18 cellular contexts compared by ENCODE assay signal in the genomic region with DNA sequence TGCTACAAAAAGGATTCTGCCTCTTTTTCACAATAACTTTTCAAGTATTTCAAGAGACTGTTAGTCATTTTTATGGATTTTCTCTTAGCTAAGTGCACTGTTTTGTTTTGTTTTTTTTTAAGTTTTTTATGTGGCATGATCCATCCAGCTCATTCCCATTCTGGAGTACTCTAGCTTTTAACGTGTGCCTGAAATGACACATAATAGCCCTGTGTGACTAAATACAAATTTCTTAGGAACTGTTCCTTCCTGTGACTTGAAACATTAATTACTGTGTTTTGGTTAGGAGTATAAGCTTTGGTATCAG.
DNase-seq lines count a peak whose midpoint lies in the region; ATAC-seq and TF ChIP-seq lines count a peak whose summit lies in the region.
"Had no signal": no experiment of that assay in that cellular context is flagged by ENCODE, and none has a peak within 500 bp of the region (broad histone marks: within the 10 kb centered on the region; RNA-seq: fewer than 3 reads in every experiment).

No MANE protein-coding gene starts in this region.

- H3K4me3 Mint-ChIP-seq in MCF 10A (ENCODE audit: unreplicated experiment): no peak overlapping the region
- peak overlapping the region; percentile 89 for H3K4me3 Mint-ChIP-seq in memory B cell
- no peak overlapping the region for H3K4me3 Mint-ChIP-seq in activated CD8-positive, alpha-beta T cell treated with anti-CD3 and anti-CD28 coated beads for 36 hours
- H3K4me3 Mint-ChIP-seq: activated CD4-positive, alpha-beta T cell treated with anti-CD3 and anti-CD28 coated beads, Interleukin-2, amount 10 ng/mL, durations not matched to agents 7 days and 5 days had no signal

- no peaks in the 10 kb centered on the region for H3K9me2 ChIP-seq in PC-3 (replicated peaks; ENCODE audit: low read length)

- H3K36me3 ChIP-seq in breast epithelium: no peaks in the 10 kb centered on the region
- H3K36me3 ChIP-seq in PC-3 (ENCODE audit: low read depth, low read length): no peaks in the 10 kb centered on the region
- no peaks in the 10 kb centered on the region for H3K36me3 ChIP-seq in tibial artery

- H3K4me3 ChIP-seq in breast epithelium: peak overlapping the region; percentile 28 to 52 (median 30)
- no peak overlapping the region for H3K4me3 ChIP-seq in PC-3 (ENCODE audit: low read length)
- H3K4me3 ChIP-seq in tibial artery: peak overlapping the region; percentile 30 to 39
- H3K4me3 ChIP-seq: A549 had no signal

- DNase-seq in breast epithelium (ENCODE audit: low spot score in 2 of 2) (no peak), MCF 10A (ENCODE audit: unreplicated experiment) (no peak), PC-3 (peak; percentile 6), memory B cell (ENCODE audit: low spot score in 2 of 2) (no peak), tibial artery (no peak)
- DNase-seq in activated CD8-positive, alpha-beta T cell treated with anti-CD3 and anti-CD28 coated beads for 36 hours: no peak
- no peak for DNase-seq in stimulated activated CD8-positive, alpha-beta memory T cell treated with anti-CD3 and anti-CD28 coated beads, Interleukin-4, amount 100 ng/mL, for 48 hours
- DNase-seq: activated CD4-positive, alpha-beta T cell treated with anti-CD3 and anti-CD28 coated beads, Interleukin-2, amount 10 ng/mL, durations not matched to agents 7 days and 5 days; amniotic stem cell; COR-L47; erythroblast; KBM-7; left colon; NCI-H1694; NCI-H748 treated with DMSO at 0.1 percent for 48 hours had no signal

- no TSS peak for BruUV-seq in MCF 10A (replicated peaks; lab: Mats Ljungman, UMichigan)
- no TSS peak for BruUV-seq in PC-3 (replicated peaks; lab: Mats Ljungman, UMichigan)

- H3K27ac ChIP-seq in breast epithelium: peak overlapping the region in 1 of 2 donors; percentile 2
- H3K27ac ChIP-seq in PC-3 (ENCODE audit: low read length): no peak overlapping the region
- H3K27ac ChIP-seq in tibial artery: no peak overlapping the region
- H3K27ac ChIP-seq: A549 had no signal

- H3K79me2 ChIP-seq in PC-3 (ENCODE audit: low read length): 0 out of 2 replicates have a peak, but pooled peaks cover under 1% of the 10 kb centered on the region

- 0 out of 2 replicates have a peak, but pooled peaks have one; percentile 40 for ATAC-seq in PC-3
- no peak for ATAC-seq in memory B cell (ENCODE audit: low read depth)
- ATAC-seq in activated CD8-positive, alpha-beta T cell treated with anti-CD3 and anti-CD28 coated beads for 36 hours: no peak
- ATAC-seq in GM18858 (IDR thresholded peaks at IDR 0.05; ENCODE audit: unreplicated experiment): no peak
- ATAC-seq: A549, HCT116, left colon had no signal

- peaks cover 14% of the 10 kb centered on the region for H3K9me3 Mint-ChIP-seq in MCF 10A (ENCODE audit: unreplicated experiment)
- H3K9me3 Mint-ChIP-seq in memory B cell: peaks cover 4% of the 10 kb centered on the region
- H3K9me3 Mint-ChIP-seq in activated CD8-positive, alpha-beta T cell treated with anti-CD3 and anti-CD28 coated beads for 36 hours: peaks cover 6% of the 10 kb centered on the region

- no peak overlapping the region for H3K27ac Mint-ChIP-seq in MCF 10A (ENCODE audit: low read depth, unreplicated experiment)
- peak overlapping the region; percentile 95 for H3K27ac Mint-ChIP-seq in memory B cell
- H3K27ac Mint-ChIP-seq in activated CD8-positive, alpha-beta T cell treated with anti-CD3 and anti-CD28 coated beads for 36 hours: no peak overlapping the region
- H3K27ac Mint-ChIP-seq: activated CD4-positive, alpha-beta T cell treated with anti-CD3 and anti-CD28 coated beads, Interleukin-2, amount 10 ng/mL, durations not matched to agents 7 days and 5 days had no signal

- H3K9ac ChIP-seq in PC-3 (ENCODE audit: low read length): no peak overlapping the region

- no peaks in the 10 kb centered on the region for H3F3A ChIP-seq in PC-3 (ENCODE audit: low read length, unreplicated experiment)

- H3K9me3 ChIP-seq in breast epithelium (no peaks in the 10 kb centered on the region), PC-3 (ENCODE audit: low read length) (no peaks in the 10 kb centered on the region), tibial artery (no peaks in the 10 kb centered on the region)

- no peaks in the 10 kb centered on the region for H3K27me3 ChIP-seq in breast epithelium
- H3K27me3 ChIP-seq in PC-3 (ENCODE audit: low read length): no peaks in the 10 kb centered on the region
- no peaks in the 10 kb centered on the region for H3K27me3 ChIP-seq in tibial artery

- H3K27me3 Mint-ChIP-seq in MCF 10A (ENCODE audit: insufficient read depth, unreplicated experiment): no peaks in the 10 kb centered on the region
- no peaks in the 10 kb centered on the region for H3K27me3 Mint-ChIP-seq in memory B cell
- no peaks in the 10 kb centered on the region for H3K27me3 Mint-ChIP-seq in activated CD8-positive, alpha-beta T cell treated with anti-CD3 and anti-CD28 coated beads for 36 hours
- H3K27me3 Mint-ChIP-seq: activated CD4-positive, alpha-beta T cell treated with anti-CD3 and anti-CD28 coated beads, Interleukin-2, amount 10 ng/mL, durations not matched to agents 7 days and 5 days had no signal

- H4K20me1 ChIP-seq in PC-3 (ENCODE audit: low read length): no peaks in the 10 kb centered on the region

- CTCF ChIA-PET in MCF 10A (lab: Yijun Ruan, JAX) (interaction anchor here (0.8 kb wide), 1 partner anchor 26 kb away, joined by 3 read pairs; no protein-coding TSS in a partner anchor), PC-3 (lab: Charles Lee) (no interaction called here)
- CTCF ChIA-PET in activated CD8-positive, alpha-beta T cell treated with anti-CD3 and anti-CD28 coated beads for 36 hours (lab: Charles Lee): interaction anchor here (2.5 kb wide), 1 partner anchor 26 kb away, joined by 12 read pairs; no protein-coding TSS in a partner anchor

- intact Hi-C loops in breast epithelium (cut with DNase I; ENCODE audit: low total_unique reads): no loop called here
- intact Hi-C loops in MCF 10A (cut with micrococcal nuclease): no loop called here
- intact Hi-C loops in PC-3 (cut with micrococcal nuclease): loop anchor here (10.0 kb wide), 1 partner anchor 63 kb away; no protein-coding TSS in a partner anchor
- intact Hi-C loops in tibial artery (cut with DNase I; ENCODE audit: low total_unique reads): no loop called here
- intact Hi-C loops in activated CD8-positive, alpha-beta T cell treated with anti-CD3 and anti-CD28 coated beads for 36 hours (cut with micrococcal nuclease): no loop called here

- peaks cover 6% of the 10 kb centered on the region for H3K36me3 Mint-ChIP-seq in MCF 10A (ENCODE audit: insufficient read depth, unreplicated experiment)
- H3K36me3 Mint-ChIP-seq in memory B cell: peaks cover 6% of the 10 kb centered on the region
- peaks cover 6% of the 10 kb centered on the region for H3K36me3 Mint-ChIP-seq in activated CD8-positive, alpha-beta T cell treated with anti-CD3 and anti-CD28 coated beads for 36 hours (ENCODE audit: low read depth)

- no peaks in the 10 kb centered on the region for H3K4me1 ChIP-seq in breast epithelium
- H3K4me1 ChIP-seq in PC-3 (ENCODE audit: insufficient read depth, low read length): peaks cover 15% of the 10 kb centered on the region
- peaks cover 0 to 18% (median 2%) of the 10 kb centered on the region in 4 donors for H3K4me1 ChIP-seq in tibial artery
- H3K4me1 ChIP-seq: A549 had no signal

- TF ChIP-seq CTCF in breast epithelium (IDR thresholded peaks at IDR 0.05) (no peak), MCF 10A (IDR thresholded peaks at IDR 0.05; ENCODE audit: unreplicated experiment) (no peak), PC-3 (conservative IDR thresholded peaks at IDR 0.05; ENCODE audit: low read depth, low read length) (no peak), tibial artery (IDR thresholded peaks at IDR 0.05) (no peak)
- TF ChIP-seq CTCF in activated CD8-positive, alpha-beta T cell treated with anti-CD3 and anti-CD28 coated beads for 36 hours (IDR thresholded peaks at IDR 0.05): no peak

- H3K4me1 Mint-ChIP-seq in MCF 10A (ENCODE audit: insufficient read depth, unreplicated experiment) (peaks cover 14% of the 10 kb centered on the region), memory B cell (peaks cover 40% of the 10 kb centered on the region)
- peaks cover 25% of the 10 kb centered on the region for H3K4me1 Mint-ChIP-seq in activated CD8-positive, alpha-beta T cell treated with anti-CD3 and anti-CD28 coated beads for 36 hours (ENCODE audit: low read depth)

- no peak overlapping the region for H3K4me2 ChIP-seq in PC-3 (ENCODE audit: low read length)
- H3K4me2 ChIP-seq: A549 had no signal

- H2AFZ ChIP-seq in PC-3 (ENCODE audit: low read length): no peak overlapping the region

- no peak for TF ChIP-seq POLR2A in breast epithelium (IDR thresholded peaks at IDR 0.05)

- POLR2A ChIA-PET in MCF 10A (lab: Yijun Ruan, JAX) (interaction anchor here (0.7 kb wide), 1 partner anchor 28 kb away, joined by 3 read pairs; no protein-coding TSS in a partner anchor), PC-3 (lab: Charles Lee; ENCODE audit: unreplicated experiment) (interaction anchor here (0.6 kb wide), 1 partner anchor 1837 kb away, joined by 3 read pairs; no protein-coding TSS in a partner anchor)
- POLR2A ChIA-PET in activated CD8-positive, alpha-beta T cell treated with anti-CD3 and anti-CD28 coated beads for 36 hours (lab: Charles Lee): no interaction called here
